Comparison of ENCODE assay signal across 18 cellular contexts in the genomic region with DNA sequence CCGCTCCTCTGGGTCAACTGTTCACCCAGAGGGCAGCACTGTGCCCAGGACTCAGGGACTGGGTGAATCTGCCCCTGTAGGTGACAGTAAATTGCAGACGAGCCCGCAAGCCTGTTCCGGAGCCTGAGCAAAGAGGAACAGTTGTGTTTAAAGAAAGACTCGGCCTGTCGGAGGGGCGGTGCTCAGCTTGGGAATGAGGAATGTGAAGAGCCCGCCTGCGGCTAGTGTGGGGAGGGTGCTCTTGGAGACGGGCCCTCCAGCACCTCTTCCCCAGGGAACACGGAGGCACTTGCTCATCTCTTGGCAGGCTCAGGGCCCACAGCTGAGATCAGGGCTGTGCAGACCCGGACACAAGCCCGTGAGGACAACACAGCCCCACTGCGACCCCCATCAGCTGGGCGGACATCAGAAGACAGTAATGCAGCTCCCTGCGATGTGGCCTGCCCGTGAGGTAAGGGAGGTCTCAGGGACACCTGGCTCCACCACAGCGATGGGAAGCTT.
DNase-seq lines count a peak whose midpoint lies in the region; ATAC-seq and TF ChIP-seq lines count a peak whose summit lies in the region.
"Had no signal": no experiment of that assay in that cellular context is flagged by ENCODE, and none has a peak within 500 bp of the region (broad histone marks: within the 10 kb centered on the region; RNA-seq: fewer than 3 reads in every experiment).

No MANE protein-coding gene starts in this region.

- intact Hi-C loops in Right ventricle myocardium superior (cut with DNase I) (no loop called here), upper lobe of right lung (cut with DNase I) (no loop called here)

- no peak overlapping the region for H2BK120ac ChIP-seq in neuronal stem cell (ENCODE audit: low read depth, low read length)

- H3K14ac ChIP-seq in neuronal stem cell (ENCODE audit: low read length) = peak overlapping the region; percentile 84

- peak overlapping the region; percentile 64 for H2BK15ac ChIP-seq in neuronal stem cell (ENCODE audit: low read length)

- H2AK5ac ChIP-seq in neuronal stem cell (ENCODE audit: low read depth, low read length) = peak overlapping the region; percentile 95

- H3K9me3 ChIP-seq in right atrium auricular region (no peaks in the 10 kb centered on the region), NT2/D1 (ENCODE audit: insufficient read depth, low read length) (no peaks in the 10 kb centered on the region), neuronal stem cell (replicated peaks in 1 of 2; ENCODE audit: control insufficient read depth in 2 of 2, insufficient read depth in 1 of 2, low read depth in 1 of 2, low read length in 2 of 2) (peaks cover 0 to 5% of the 10 kb centered on the region in 2 donors), upper lobe of right lung (no peaks in the 10 kb centered on the region), MG63 (no peaks in the 10 kb centered on the region)
- H3K9me3 ChIP-seq: SK-N-SH had no signal

- H3K27me3 ChIP-seq in right atrium auricular region (no peaks in the 10 kb centered on the region), NT2/D1 (ENCODE audit: insufficient read depth, insufficient read length) (no peaks in the 10 kb centered on the region), neuronal stem cell (ENCODE audit: control insufficient read depth in 3 of 3, insufficient read depth in 3 of 3, low read depth in 1 of 3, low read length in 3 of 3) (peaks cover 0 to 17% (median 2%) of the 10 kb centered on the region in 3 experiments), upper lobe of right lung (no peaks in the 10 kb centered on the region), MG63 (no peaks in the 10 kb centered on the region)

- TF ChIP-seq CTCF in right atrium auricular region (IDR thresholded peaks at IDR 0.05) = no peak
- TF ChIP-seq CTCF in upper lobe of right lung (IDR thresholded peaks at IDR 0.05) = no peak

- H3K18ac ChIP-seq in neuronal stem cell (ENCODE audit: low read length) = peak overlapping the region; percentile 92

- no peaks in the 10 kb centered on the region for H3K79me1 ChIP-seq in neuronal stem cell (ENCODE audit: low read depth, low read length)

- no peak overlapping the region for H3K4me3 ChIP-seq in right atrium auricular region
- H3K4me3 ChIP-seq in NT2/D1 (ENCODE audit: insufficient read length, low read depth) = no peak overlapping the region
- H3K4me3 ChIP-seq in neuronal stem cell (ENCODE audit: low read length in 2 of 2) = no peak overlapping the region
- no peak overlapping the region for H3K4me3 ChIP-seq in upper lobe of right lung
- H3K4me3 ChIP-seq in MG63 = no peak overlapping the region
- H3K4me3 ChIP-seq: GM23338 had no signal

- H2AFZ ChIP-seq in neuronal stem cell (ENCODE audit: low read length) = no peak overlapping the region
- H2AFZ ChIP-seq: GM23338 had no signal

- H3K4me2 ChIP-seq in neuronal stem cell (ENCODE audit: insufficient read depth, low read length, poor library complexity, severe bottlenecking) = no peak overlapping the region
- H3K4me2 ChIP-seq: GM23338, SK-N-SH had no signal

- H3K4me1 ChIP-seq in right atrium auricular region = no peaks in the 10 kb centered on the region
- H3K4me1 ChIP-seq in NT2/D1 (ENCODE audit: insufficient read depth, insufficient read length) = peaks cover 16% of the 10 kb centered on the region
- peaks cover 2 to 15% of the 10 kb centered on the region in 2 donors for H3K4me1 ChIP-seq in neuronal stem cell (ENCODE audit: control insufficient read depth in 2 of 2, insufficient read depth in 1 of 2, low read depth in 1 of 2, low read length in 2 of 2)
- no peaks in the 10 kb centered on the region for H3K4me1 ChIP-seq in upper lobe of right lung

- DNase-seq in Right ventricle myocardium superior (peak; percentile 24), right atrium auricular region (ENCODE audit: low spot score) (no peak), NT2/D1 (ENCODE audit: low read depth, low spot score) (no peak), neuronal stem cell (ENCODE audit: low spot score) (no peak), upper lobe of right lung (peak; percentile 55), MG63 (no peak)
- DNase-seq in effector CD4-positive, alpha-beta T cell = no peak
- DNase-seq: DMS53, Karpas-422, NCI-H1105 treated with DMSO at 0.1 percent for 48 hours, NCI-H1694 treated with DMSO at 0.1 percent for 48 hours, NCI-H2107, NCI-H2227 treated with DMSO at 0.1 percent for 48 hours, NCI-H524, SHP77 had no signal

- peak overlapping the region; percentile 63 for H2BK12ac ChIP-seq in neuronal stem cell (ENCODE audit: low read length)

- no peak overlapping the region for H3K4ac ChIP-seq in neuronal stem cell (ENCODE audit: low read length)

- H4K8ac ChIP-seq in neuronal stem cell (ENCODE audit: low read depth, low read length) = no peak overlapping the region

- H3K27ac ChIP-seq in right atrium auricular region (no peak overlapping the region), neuronal stem cell (replicated peaks; ENCODE audit: low read length) (no peak overlapping the region), upper lobe of right lung (no peak overlapping the region)

- H3K23ac ChIP-seq in neuronal stem cell (ENCODE audit: low read depth, low read length, poor library complexity) = peak overlapping the region; percentile 46

- H3K9ac ChIP-seq in NT2/D1 (ENCODE audit: insufficient read length, low read depth) (peak overlapping the region; percentile 34), neuronal stem cell (ENCODE audit: low read depth, low read length, poor library complexity) (no peak overlapping the region)
- H3K9ac ChIP-seq: SK-N-SH had no signal

- H2BK5ac ChIP-seq in neuronal stem cell (ENCODE audit: low read length) = peak overlapping the region; percentile 83

- no peaks in the 10 kb centered on the region for H3K36me3 ChIP-seq in right atrium auricular region
- H3K36me3 ChIP-seq in NT2/D1 (ENCODE audit: insufficient read depth, insufficient read length, low read length) = no peaks in the 10 kb centered on the region
- peaks cover 0 to 4% of the 10 kb centered on the region in 2 donors for H3K36me3 ChIP-seq in neuronal stem cell (replicated peaks in 1 of 2; ENCODE audit: control insufficient read depth in 2 of 2, insufficient read depth in 2 of 2, low read length in 2 of 2)
- no peaks in the 10 kb centered on the region for H3K36me3 ChIP-seq in upper lobe of right lung
- no peaks in the 10 kb centered on the region for H3K36me3 ChIP-seq in MG63

- WGBS in neuronal stem cell (ENCODE audit: extremely low coverage in 2 of 2, insufficient read length in 2 of 2, insufficient replicate concordance in 1 of 2), 2 donors = no CpG with 5 or more reads among the region's 18 CpGs

- no peak overlapping the region for H4K91ac ChIP-seq in neuronal stem cell (ENCODE audit: low read depth, low read length, poor library complexity)

- ATAC-seq in Right ventricle myocardium superior (ENCODE audit: poor library complexity) = no peak
- ATAC-seq in upper lobe of right lung = no peak
- no peak for ATAC-seq in HG03354 (IDR thresholded peaks at IDR 0.05; ENCODE audit: poor library complexity, severe bottlenecking, unreplicated experiment)

Comparison
In these comparisons a context has a peak if more than half of its experiments do, and no peak if none do; other contexts are left out.
1. DNase-seq: peak in Right ventricle myocardium superior (single experiment) and upper lobe of right lung (single experiment); none in right atrium auricular region (single experiment), NT2/D1 (single experiment), neuronal stem cell (single experiment), MG63 (single experiment) and effector CD4-positive, alpha-beta T cell (single experiment).